Comparison of ENCODE assay signal across 1 cellular context in the genomic region with DNA sequence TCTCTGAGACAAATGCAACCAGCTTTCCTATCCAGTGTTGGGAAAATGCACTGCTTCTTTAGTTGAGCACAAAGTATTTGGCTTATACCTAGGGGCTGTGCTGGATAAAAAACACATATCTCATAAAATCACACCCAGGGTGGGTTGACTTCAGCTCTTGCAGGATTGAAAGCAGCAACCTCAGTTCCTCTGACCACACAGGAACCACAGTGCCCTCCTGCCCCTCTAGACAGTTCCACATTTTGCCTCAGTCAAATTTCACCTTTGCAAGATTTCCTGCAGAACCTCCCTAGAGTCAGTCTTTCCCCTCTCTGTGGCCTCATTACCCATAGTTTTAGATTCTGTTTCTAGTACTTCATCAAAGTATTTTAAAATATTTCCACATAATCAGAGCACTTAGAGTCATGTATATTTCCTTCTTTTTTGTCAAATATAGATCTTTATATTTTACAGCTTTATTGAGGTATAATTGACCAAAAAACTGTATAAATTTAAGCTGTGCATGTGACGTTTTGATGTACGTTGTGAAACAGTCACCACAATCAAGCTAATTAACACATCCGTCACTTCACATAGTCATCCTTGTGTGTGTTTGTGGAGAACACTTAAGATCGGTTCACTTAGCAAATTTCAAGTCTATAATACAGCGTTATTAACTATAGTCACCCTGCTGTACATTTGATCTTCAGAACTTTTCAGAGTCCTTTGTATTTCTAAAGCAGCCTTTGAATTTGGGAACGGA.
TF ChIP-seq lines count a peak whose summit lies in the region.

No MANE protein-coding gene starts in this region.

TF ChIP-seq in GM12878, 131 proteins besides CTCF, POLR2A, EP300 and RAD21 (continued from another document):
- TF ChIP-seq, protein P1, sequence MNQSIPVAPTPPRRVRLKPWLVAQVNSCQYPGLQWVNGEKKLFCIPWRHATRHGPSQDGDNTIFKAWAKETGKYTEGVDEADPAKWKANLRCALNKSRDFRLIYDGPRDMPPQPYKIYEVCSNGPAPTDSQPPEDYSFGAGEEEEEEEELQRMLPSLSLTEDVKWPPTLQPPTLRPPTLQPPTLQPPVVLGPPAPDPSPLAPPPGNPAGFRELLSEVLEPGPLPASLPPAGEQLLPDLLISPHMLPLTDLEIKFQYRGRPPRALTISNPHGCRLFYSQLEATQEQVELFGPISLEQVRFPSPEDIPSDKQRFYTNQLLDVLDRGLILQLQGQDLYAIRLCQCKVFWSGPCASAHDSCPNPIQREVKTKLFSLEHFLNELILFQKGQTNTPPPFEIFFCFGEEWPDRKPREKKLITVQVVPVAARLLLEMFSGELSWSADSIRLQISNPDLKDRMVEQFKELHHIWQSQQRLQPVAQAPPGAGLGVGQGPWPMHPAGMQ (IDR thresholded peaks at IDR 0.05; ENCODE audit: borderline replicate concordance) = no peak
- TF ChIP-seq ZNF24 (IDR thresholded peaks at IDR 0.05) = no peak
- TF ChIP-seq IKZF1 (conservative IDR thresholded peaks at IDR 0.05) = peak; percentile 81
- TF ChIP-seq ZBED1 (IDR thresholded peaks at IDR 0.05; ENCODE audit: borderline replicate concordance) = peak; percentile 34; the same call in 1 of the 2 replicates
- TF ChIP-seq SIX5 (IDR thresholded peaks at IDR 0.05; ENCODE audit: low read depth, low read length, severe bottlenecking) = no peak
- TF ChIP-seq ZNF274 (IDR thresholded peaks at IDR 0.05; ENCODE audit: insufficient read depth, insufficient read length) = no peak
- peak; percentile 87 for TF ChIP-seq PAX5 (IDR thresholded peaks at IDR 0.05; ENCODE audit: borderline replicate concordance, low read depth, low read length)
